In genomic region chr7:47635091-47636090, GRCh38 we compare ENCODE assay signal across 9 cellular contexts. TPM values are rescaled to one million over a fixed set of nuclear protein-coding genes. Genes with fewer than 3 reads are reported as not detected.
A peak's percentile ranks its signal among the peaks of the same experiment; 100 is the strongest.
DNase-seq lines count a peak whose midpoint lies in the region; ATAC-seq and TF ChIP-seq lines count a peak whose summit lies in the region.
"Had no signal": no experiment of that assay in that cellular context is flagged by ENCODE, and none has a peak within 500 bp of the region (broad histone marks: within the 10 kb centered on the region; RNA-seq: fewer than 3 reads in every experiment).

No MANE protein-coding gene starts in this region.

- H3K4me1 Mint-ChIP-seq in MCF 10A (ENCODE audit: insufficient read depth, unreplicated experiment): peaks cover 13% of the 10 kb centered on the region
- H3K4me1 Mint-ChIP-seq in activated CD8-positive, alpha-beta T cell treated with anti-CD3 and anti-CD28 coated beads, Interleukin-2, amount 10 ng/mL, durations not matched to agents 7 days and 5 days (ENCODE audit: low read depth): no peaks in the 10 kb centered on the region

- H3K27me3 Mint-ChIP-seq in MCF 10A (ENCODE audit: insufficient read depth, unreplicated experiment): no peaks in the 10 kb centered on the region
- H3K27me3 Mint-ChIP-seq in activated CD8-positive, alpha-beta T cell treated with anti-CD3 and anti-CD28 coated beads, Interleukin-2, amount 10 ng/mL, durations not matched to agents 7 days and 5 days (ENCODE audit: low read depth): no peaks in the 10 kb centered on the region
- H3K27me3 Mint-ChIP-seq: activated naive CD8-positive, alpha-beta T cell had no signal

- no peaks in the 10 kb centered on the region for H3K9me3 Mint-ChIP-seq in MCF 10A (ENCODE audit: unreplicated experiment)
- H3K9me3 Mint-ChIP-seq in activated CD8-positive, alpha-beta T cell treated with anti-CD3 and anti-CD28 coated beads, Interleukin-2, amount 10 ng/mL, durations not matched to agents 7 days and 5 days (ENCODE audit: insufficient read depth): no peaks in the 10 kb centered on the region

- peak overlapping the region; percentile 61 for H3K4me3 Mint-ChIP-seq in MCF 10A (ENCODE audit: unreplicated experiment)
- H3K4me3 Mint-ChIP-seq in activated CD8-positive, alpha-beta T cell treated with anti-CD3 and anti-CD28 coated beads, Interleukin-2, amount 10 ng/mL, durations not matched to agents 7 days and 5 days: no peak overlapping the region
- H3K4me3 Mint-ChIP-seq: activated naive CD8-positive, alpha-beta T cell had no signal

- TF ChIP-seq CTCF in 22Rv1 (IDR thresholded peaks at IDR 0.05) (no peak), MCF 10A (IDR thresholded peaks at IDR 0.05; ENCODE audit: unreplicated experiment) (no peak)

- BruUV-seq in MCF 10A (replicated peaks; lab: Mats Ljungman, UMichigan): no TSS peak

- no peaks in the 10 kb centered on the region for H3K36me3 Mint-ChIP-seq in MCF 10A (ENCODE audit: insufficient read depth, unreplicated experiment)
- H3K36me3 Mint-ChIP-seq in activated CD8-positive, alpha-beta T cell treated with anti-CD3 and anti-CD28 coated beads, Interleukin-2, amount 10 ng/mL, durations not matched to agents 7 days and 5 days (ENCODE audit: low read depth): no peaks in the 10 kb centered on the region
- H3K36me3 Mint-ChIP-seq: activated naive CD8-positive, alpha-beta T cell had no signal

- H3K27ac ChIP-seq in 22Rv1: peak overlapping the region; percentile 52

- ATAC-seq in GM18517 (IDR thresholded peaks at IDR 0.05; ENCODE audit: unreplicated experiment): no peak
- ATAC-seq in activated CD8-positive, alpha-beta T cell treated with anti-CD3 and anti-CD28 coated beads, Interleukin-2, amount 10 ng/mL, durations not matched to agents 7 days and 5 days: no peak

- peak; percentile 91 for DNase-seq in NCI-H1105 treated with DMSO at 0.1 percent for 48 hours (lab: John Stamatoyannopoulos, UW)
- peak; percentile 69 for DNase-seq in MCF 10A (ENCODE audit: unreplicated experiment)
- peak; percentile 8 for DNase-seq in midbrain (lab: John Stamatoyannopoulos, UW)
- DNase-seq in activated effector memory CD4-positive, alpha-beta T cell treated with anti-CD3 and anti-CD28 coated beads, Interleukin-2, amount 50 U/mL, for 16 hours: no peak
- DNase-seq in activated CD8-positive, alpha-beta T cell treated with anti-CD3 and anti-CD28 coated beads, Interleukin-2, amount 10 ng/mL, durations not matched to agents 7 days and 5 days: no peak
- no peak for DNase-seq in Kasumi-1 (lab: John Stamatoyannopoulos, UW)

- POLR2A ChIA-PET in MCF 10A (lab: Yijun Ruan, JAX): interaction anchor here (0.6 to 2.7 kb wide), 16 partner anchors 9 to 184 kb away, joined by 3 to 14 read pairs (median 4); partner anchors contain the start of gene TNS3
- POLR2A ChIA-PET in activated CD8-positive, alpha-beta T cell treated with anti-CD3 and anti-CD28 coated beads, Interleukin-2, amount 10 ng/mL, durations not matched to agents 7 days and 5 days (lab: Charles Lee): no interaction called here

- H3K27ac Mint-ChIP-seq in MCF 10A (ENCODE audit: low read depth, unreplicated experiment): peak overlapping the region; percentile 86
- H3K27ac Mint-ChIP-seq in activated CD8-positive, alpha-beta T cell treated with anti-CD3 and anti-CD28 coated beads, Interleukin-2, amount 10 ng/mL, durations not matched to agents 7 days and 5 days: no peak overlapping the region
- H3K27ac Mint-ChIP-seq: activated naive CD8-positive, alpha-beta T cell had no signal

- intact Hi-C loops in MCF 10A (cut with micrococcal nuclease): no loop called here

- CTCF ChIA-PET in MCF 10A (lab: Yijun Ruan, JAX): interaction anchor here (0.6 to 1.2 kb wide), 5 partner anchors 10 to 137 kb away, joined by 3 to 4 read pairs (median 3); no protein-coding TSS in a partner anchor
- CTCF ChIA-PET in activated CD8-positive, alpha-beta T cell treated with anti-CD3 and anti-CD28 coated beads, Interleukin-2, amount 10 ng/mL, durations not matched to agents 7 days and 5 days (lab: Charles Lee): no interaction called here

RNA-seq across cellular contexts. Expression of gene TNS3, which starts 53.5 kb away (rescaled TPM):
- total RNA-seq in MCF 10A (2022): 30.1 and 33.3 TPM in 2 replicates
- not detected for total RNA-seq in activated CD8-positive, alpha-beta T cell treated with anti-CD3 and anti-CD28 coated beads, Interleukin-2, amount 10 ng/mL, durations not matched to agents 7 days and 5 days

Comparison
In these comparisons a context has a peak if more than half of its experiments do, and no peak if none do; other contexts are left out.
1. DNase-seq: peak in NCI-H1105 treated with DMSO at 0.1 percent for 48 hours (single experiment), MCF 10A (single experiment) and midbrain (single experiment); none in activated effector memory CD4-positive, alpha-beta T cell treated with anti-CD3 and anti-CD28 coated beads, Interleukin-2, amount 50 U/mL, for 16 hours (single experiment), activated CD8-positive, alpha-beta T cell treated with anti-CD3 and anti-CD28 coated beads, Interleukin-2, amount 10 ng/mL, durations not matched to agents 7 days and 5 days (single experiment) and Kasumi-1 (0 of 2).
2. RNA of gene TNS3, which starts 53.5 kb away (total RNA-seq): 30.1 to 33.3 TPM in MCF 10A; not detected in activated CD8-positive, alpha-beta T cell treated with anti-CD3 and anti-CD28 coated beads, Interleukin-2, amount 10 ng/mL, durations not matched to agents 7 days and 5 days; every median in the first group is over 10 times any median in the second.